ENCODE assay signal across 18 cellular contexts in genomic region chrX:134338527-134338926, GRCh38. TPM values are rescaled to one million over a fixed set of nuclear protein-coding genes. Genes with fewer than 3 reads are reported as not detected.
A peak's percentile ranks its signal among the peaks of the same experiment; 100 is the strongest.
DNase-seq lines count a peak whose midpoint lies in the region; ATAC-seq and TF ChIP-seq lines count a peak whose summit lies in the region.
"Had no signal": no experiment of that assay in that cellular context is flagged by ENCODE, and none has a peak within 500 bp of the region (broad histone marks: within the 10 kb centered on the region; RNA-seq: fewer than 3 reads in every experiment).

No MANE protein-coding gene starts in this region.

- CTCF ChIA-PET in Calu3 (lab: Charles Lee) = no interaction called here

- H3K27me3 Mint-ChIP-seq in Calu3 (ENCODE audit: unreplicated experiment) = no peaks in the 10 kb centered on the region

- peak overlapping the region; percentile 47 for H3K4me3 Mint-ChIP-seq in Calu3 (ENCODE audit: low read depth, unreplicated experiment)

- no peak overlapping the region for H3K4me3 ChIP-seq in WERI-Rb-1 (ENCODE audit: low read depth, low read length)
- H3K4me3 ChIP-seq: BLaER1 treated with 17β-estradiol and CSF1 and Interleukin-3, amounts not matched to agents 10 nM and 100 nM; SJCRH30; tibial nerve had no signal

- no peak overlapping the region for H3K27ac ChIP-seq in WERI-Rb-1
- H3K27ac ChIP-seq: BLaER1 treated with 17β-estradiol and CSF1 and Interleukin-3, amounts not matched to agents 10 nM and 100 nM; SJCRH30; tibial nerve had no signal

- peaks cover 38% of the 10 kb centered on the region for H3K27me3 ChIP-seq in WERI-Rb-1 (ENCODE audit: insufficient read depth, low read depth, severe bottlenecking)
- H3K27me3 ChIP-seq: SJCRH30, tibial nerve had no signal

- BruUV-seq in Calu3 (replicated peaks; lab: Mats Ljungman, UMichigan) = no TSS peak

- H3K36me3 ChIP-seq in WERI-Rb-1 = no peaks in the 10 kb centered on the region
- H3K36me3 ChIP-seq: BLaER1 treated with 17β-estradiol and CSF1 and Interleukin-3, amounts not matched to agents 10 nM and 100 nM; SJCRH30; tibial nerve had no signal

- no peaks in the 10 kb centered on the region for H3K9me3 Mint-ChIP-seq in Calu3 (ENCODE audit: low read depth, unreplicated experiment)

- peak; percentile 57 for ATAC-seq in GM18867 (IDR thresholded peaks at IDR 0.05; ENCODE audit: unreplicated experiment)
- ATAC-seq in GM18858 (IDR thresholded peaks at IDR 0.05; ENCODE audit: unreplicated experiment) = no peak
- no peak for ATAC-seq in activated CD4-positive, CD25-positive, alpha-beta regulatory T cell treated with anti-CD3 and anti-CD28 coated beads, Interleukin-2, amount 50 U/mL, for 24 hours
- ATAC-seq: left colon had no signal

- no peaks in the 10 kb centered on the region for H3K4me1 Mint-ChIP-seq in Calu3 (ENCODE audit: low read depth, unreplicated experiment)

- no peak for DNase-seq in Calu3
- peak; percentile 28 for DNase-seq in SK-MEL-5 (ENCODE audit: low read depth, low spot score)
- peak; percentile 2 for DNase-seq in foreskin melanocyte
- no peak for DNase-seq in WERI-Rb-1
- DNase-seq in DMS53 (lab: John Stamatoyannopoulos, UW) = no peak
- DNase-seq: DMS79; erythroblast; hippocampal formation; left colon; MM.1S; NCI-H774; SJCRH30; stimulated activated CD8-positive, alpha-beta memory T cell treated with anti-CD3 and anti-CD28 coated beads, Interleukin-4, amount 100 ng/mL, for 48 hours had no signal

- TF ChIP-seq CTCF in Calu3 (IDR thresholded peaks at IDR 0.05; ENCODE audit: unreplicated experiment) = no peak
- TF ChIP-seq CTCF in WERI-Rb-1 (IDR thresholded peaks at IDR 0.05; ENCODE audit: low read depth, low read length) = no peak

- no peaks in the 10 kb centered on the region for H3K9me3 ChIP-seq in WERI-Rb-1 (ENCODE audit: severe bottlenecking)
- H3K9me3 ChIP-seq: BLaER1 treated with 17β-estradiol and CSF1 and Interleukin-3, amounts not matched to agents 10 nM and 100 nM; SJCRH30; tibial nerve had no signal

- intact Hi-C loops in Calu3 (cut with micrococcal nuclease; ENCODE audit: unreplicated experiment) = no loop called here

- H3K27ac Mint-ChIP-seq in Calu3 (ENCODE audit: unreplicated experiment) = no peak overlapping the region

- H3K36me3 Mint-ChIP-seq in Calu3 (ENCODE audit: insufficient read depth, unreplicated experiment) = no peaks in the 10 kb centered on the region

- in situ Hi-C loops in SK-MEL-5 (cut with HindIII; ENCODE audit: low pct_unique_long_range_greater_than_20kb, low sequenced_read_pairs) = no loop called here

RNA-seq across cellular contexts. Expression of gene PHF6, which starts 34.6 kb away (rescaled TPM):
- total RNA-seq in Calu3 (2022) = 42.0 and 42.4 TPM in 2 replicates
- 29.4 and 35.2 TPM in 2 replicates for total RNA-seq in SK-MEL-5 (2014; rRNA removed; shearing (Covaris generic))
- polyA plus RNA-seq in SK-MEL-5 (2015; cell fraction: cytosol; rRNA removed) = 19.8 and 33.6 TPM in 2 replicates
- polyA plus RNA-seq in SK-MEL-5 (2015; cell fraction: nucleus; rRNA removed) = 35.2 and 36.3 TPM in 2 replicates

Comparison
In these comparisons a context has a peak if more than half of its experiments do, and no peak if none do; other contexts are left out.
1. DNase-seq: peak in SK-MEL-5 (single experiment) and foreskin melanocyte (single experiment); none in Calu3 (single experiment), WERI-Rb-1 (single experiment) and DMS53 (single experiment).